25 cellular contexts compared by ENCODE assay signal in the genomic region with DNA sequence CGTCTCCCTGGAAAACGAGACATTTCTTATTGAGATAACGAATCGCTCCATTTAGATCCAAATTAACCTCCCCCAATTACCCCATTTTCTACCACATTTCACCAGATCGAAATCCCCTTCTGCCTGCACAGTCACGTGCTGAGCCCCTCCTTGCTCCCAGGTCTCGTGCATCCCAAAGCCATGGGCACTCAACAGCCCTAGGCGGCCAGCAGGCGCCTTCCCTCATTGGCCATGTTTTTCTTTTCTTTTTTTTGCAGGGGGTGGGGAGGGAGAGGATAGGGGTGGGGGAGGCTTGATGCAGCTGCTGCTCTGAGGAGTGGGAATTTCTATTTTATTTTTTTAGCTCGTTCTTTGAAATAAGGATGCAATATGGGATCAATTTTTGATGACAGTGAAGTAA.
"Had no signal": no experiment of that assay in that cellular context is flagged by ENCODE, and none has a peak within 500 bp of the region (broad histone marks: within the 10 kb centered on the region; RNA-seq: fewer than 3 reads in every experiment).

No MANE protein-coding gene starts in this region.

- H3K9me3 ChIP-seq: left ventricle myocardium inferior, ovary, suprapubic skin, thoracic aorta, tibial artery, upper lobe of right lung had no signal

- FAIRE-seq: urothelium cell line had no signal

- ATAC-seq: natural killer cell, right cardiac atrium, sciatic nerve, upper lobe of right lung had no signal

- H3K9me3 Mint-ChIP-seq: mesothelial cell of epicardium; naive B cell; natural killer cell; nephron progenitor cell; stimulated activated naive CD8-positive, alpha-beta T cell treated with anti-CD3 and anti-CD28 coated beads, Interleukin-15, Interleukin-2, amounts not matched to agents 100 ng/mL and 50 ng/mL, for 24 hours had no signal

- H3K36me3 Mint-ChIP-seq: mesothelial cell of epicardium, naive B cell, natural killer cell had no signal

- H3K27ac ChIP-seq: left ventricle myocardium inferior, ovary, skin epidermis, suprapubic skin, thoracic aorta, tibial artery, upper lobe of right lung had no signal

- H3K27me3 ChIP-seq: ovary, suprapubic skin, upper lobe of right lung had no signal

- H3K27ac Mint-ChIP-seq: mesothelial cell of epicardium; naive B cell; natural killer cell; nephron progenitor cell; progenitor cell of endocrine pancreas; stimulated activated naive CD8-positive, alpha-beta T cell treated with anti-CD3 and anti-CD28 coated beads, Interleukin-15, Interleukin-2, amounts not matched to agents 100 ng/mL and 50 ng/mL, for 24 hours had no signal

- H3K4me3 Mint-ChIP-seq: mesothelial cell of epicardium; naive B cell; natural killer cell; nephron progenitor cell; stimulated activated naive CD8-positive, alpha-beta T cell treated with anti-CD3 and anti-CD28 coated beads, Interleukin-15, Interleukin-2, amounts not matched to agents 100 ng/mL and 50 ng/mL, for 24 hours had no signal

- DNase-seq: islet precursor cell; left ventricle myocardium inferior; mesendoderm; naive B cell; natural killer cell; nephron progenitor cell; ovary; stimulated activated CD4-positive, alpha-beta T cell treated with anti-CD3 and anti-CD28 coated beads, Interleukin-12 subunit alpha, Interleukin-12 subunit beta, amount 100 ng/mL, for 4 hours; stimulated activated CD4-positive, alpha-beta T cell treated with anti-CD3 and anti-CD28 coated beads, Interleukin-15, amount 100 ng/mL, for 24 hours; stimulated activated CD4-positive, alpha-beta T cell treated with anti-CD3 and anti-CD28 coated beads, Interleukin-2, amount 100 ng/mL, for 24 hours; stimulated activated CD4-positive, alpha-beta T cell treated with anti-CD3 and anti-CD28 coated beads, Interleukin-4, amount 100 ng/mL, for 1 hour; stimulated activated naive CD4-positive, alpha-beta T cell; tibial artery; trophoblast cell; upper lobe of right lung had no signal

- H3K27me3 Mint-ChIP-seq: stimulated activated naive CD8-positive, alpha-beta T cell treated with anti-CD3 and anti-CD28 coated beads, Interleukin-15, Interleukin-2, amounts not matched to agents 100 ng/mL and 50 ng/mL, for 24 hours had no signal

- H3K4me1 Mint-ChIP-seq: mesothelial cell of epicardium, naive B cell had no signal

- H3K4me3 ChIP-seq: left ventricle myocardium inferior, lung, ovary, skin epidermis, suprapubic skin, thoracic aorta, tibial artery, upper lobe of right lung had no signal

- H3K36me3 ChIP-seq: left ventricle myocardium inferior, ovary, suprapubic skin, thoracic aorta, tibial artery, upper lobe of right lung had no signal

- H3K4me1 ChIP-seq: left ventricle myocardium inferior, suprapubic skin, tibial artery, upper lobe of right lung had no signal
